ENCODE assay signal across 20 cellular contexts in genomic region chr22:40789131-40789530, GRCh38. TPM values are rescaled to one million over a fixed set of nuclear protein-coding genes. Genes with fewer than 3 reads are reported as not detected.
A peak's percentile ranks its signal among the peaks of the same experiment; 100 is the strongest.
DNase-seq lines count a peak whose midpoint lies in the region; ATAC-seq and TF ChIP-seq lines count a peak whose summit lies in the region.
"Had no signal": no experiment of that assay in that cellular context is flagged by ENCODE, and none has a peak within 500 bp of the region (broad histone marks: within the 10 kb centered on the region; RNA-seq: fewer than 3 reads in every experiment).

No MANE protein-coding gene starts in this region.

- no peak overlapping the region for H3K27ac ChIP-seq in trophoblast cell (ENCODE audit: low read depth, low read length)
- H3K27ac ChIP-seq: BLaER1 had no signal

- no peak for ATAC-seq in stimulated activated naive CD8-positive, alpha-beta T cell treated with anti-CD3 and anti-CD28 coated beads, Interleukin-15, amount 100 ng/mL, for 72 hours
- ATAC-seq in WTC11, result no peak

- no peak overlapping the region for H3K4me3 Mint-ChIP-seq in stimulated activated naive CD8-positive, alpha-beta T cell treated with anti-CD3 and anti-CD28 coated beads, Interleukin-15, Interleukin-2, amounts not matched to agents 100 ng/mL and 50 ng/mL, for 24 hours
- H3K4me3 Mint-ChIP-seq in stimulated activated naive CD8-positive, alpha-beta T cell treated with anti-CD3 and anti-CD28 coated beads, Interleukin-15, amount 100 ng/mL, for 72 hours, result no peak overlapping the region
- no peak overlapping the region for H3K4me3 Mint-ChIP-seq in WTC11
- no peak overlapping the region for H3K4me3 Mint-ChIP-seq in mesothelial cell of epicardium
- H3K4me3 Mint-ChIP-seq: CD14-positive monocyte; CD4-positive, alpha-beta memory T cell; CD4-positive, CD25-positive, alpha-beta regulatory T cell; CD8-positive, alpha-beta memory T cell had no signal

- H3K36me3 ChIP-seq in trophoblast cell (ENCODE audit: control insufficient read depth in 1 of 2, insufficient read depth in 2 of 2, low read length in 2 of 2), result peaks cover 16 to 26% of the 10 kb centered on the region in 2 experiments

- H3K27me3 ChIP-seq in trophoblast cell (ENCODE audit: insufficient read depth, low read length), result no peaks in the 10 kb centered on the region
- H3K27me3 ChIP-seq: BE2C, BLaER1 had no signal

- no peak overlapping the region for H3K4ac ChIP-seq in trophoblast cell (ENCODE audit: low read depth, low read length)

- no peak overlapping the region for H2BK12ac ChIP-seq in trophoblast cell (ENCODE audit: low read length)

- no peak for DNase-seq in stimulated activated naive CD8-positive, alpha-beta T cell treated with anti-CD3 and anti-CD28 coated beads, Interleukin-15, amount 100 ng/mL, for 72 hours
- DNase-seq in WTC11 (ENCODE audit: low spot score) (no peak), mesothelial cell of epicardium (ENCODE audit: low spot score in 2 of 2, unreplicated experiment in 2 of 2) (no peak), trophoblast cell (no peak), NCI-H510A treated with DMSO at 0.1 percent for 48 hours (lab: John Stamatoyannopoulos, UW) (no peak), iPS-NIHi7 (ENCODE audit: extremely low spot score) (no peak), NCI-H82 (lab: John Stamatoyannopoulos, UW) (no peak)
- DNase-seq: 8988T; ACHN; BE2C; C1 segment of cervical spinal cord; CD4-positive, alpha-beta memory T cell; CD4-positive, CD25-positive, alpha-beta regulatory T cell; CD8-positive, alpha-beta memory T cell; COR-L47; DMS79 treated with DMSO at 0.1 percent for 48 hours; GF-D8 had no signal

- peak overlapping the region; percentile 3 for H3K18ac ChIP-seq in trophoblast cell (ENCODE audit: low read length)

- H3K23ac ChIP-seq in trophoblast cell (ENCODE audit: low read length), result no peak overlapping the region

- H2BK5ac ChIP-seq in trophoblast cell (ENCODE audit: low read depth, low read length, poor library complexity), result no peak overlapping the region

- H3K9me3 Mint-ChIP-seq in stimulated activated naive CD8-positive, alpha-beta T cell treated with anti-CD3 and anti-CD28 coated beads, Interleukin-15, Interleukin-2, amounts not matched to agents 100 ng/mL and 50 ng/mL, for 24 hours, result no peaks in the 10 kb centered on the region
- no peaks in the 10 kb centered on the region for H3K9me3 Mint-ChIP-seq in stimulated activated naive CD8-positive, alpha-beta T cell treated with anti-CD3 and anti-CD28 coated beads, Interleukin-15, amount 100 ng/mL, for 72 hours
- H3K9me3 Mint-ChIP-seq in WTC11, result no peaks in the 10 kb centered on the region
- H3K9me3 Mint-ChIP-seq in mesothelial cell of epicardium, result peaks cover 6% of the 10 kb centered on the region
- H3K9me3 Mint-ChIP-seq: CD4-positive, CD25-positive, alpha-beta regulatory T cell; CD8-positive, alpha-beta memory T cell had no signal

- H3K9ac ChIP-seq in trophoblast cell (ENCODE audit: low read length), result no peak overlapping the region
- H3K9ac ChIP-seq: BLaER1 had no signal

- H3K79me1 ChIP-seq in trophoblast cell (ENCODE audit: low read length), result no peaks in the 10 kb centered on the region

- H3K4me2 ChIP-seq in trophoblast cell (ENCODE audit: low read length), result no peak overlapping the region
- H3K4me2 ChIP-seq: BLaER1 had no signal

- no peak overlapping the region for H3K4me3 ChIP-seq in trophoblast cell (ENCODE audit: low read depth, low read length)
- H3K4me3 ChIP-seq: BLaER1 had no signal

- peak overlapping the region; percentile 21 for H3K27ac Mint-ChIP-seq in stimulated activated naive CD8-positive, alpha-beta T cell treated with anti-CD3 and anti-CD28 coated beads, Interleukin-15, Interleukin-2, amounts not matched to agents 100 ng/mL and 50 ng/mL, for 24 hours
- no peak overlapping the region for H3K27ac Mint-ChIP-seq in stimulated activated naive CD8-positive, alpha-beta T cell treated with anti-CD3 and anti-CD28 coated beads, Interleukin-15, amount 100 ng/mL, for 72 hours
- peak overlapping the region; percentile 29; the same call in 1 of the 2 replicates for H3K27ac Mint-ChIP-seq in WTC11
- peak overlapping the region; percentile 34 for H3K27ac Mint-ChIP-seq in mesothelial cell of epicardium
- H3K27ac Mint-ChIP-seq: CD14-positive monocyte; CD4-positive, CD25-positive, alpha-beta regulatory T cell; CD8-positive, alpha-beta memory T cell had no signal

- no peak overlapping the region for H2BK120ac ChIP-seq in trophoblast cell (ENCODE audit: insufficient read depth, low read length, poor library complexity)

- H3K36me3 Mint-ChIP-seq in stimulated activated naive CD8-positive, alpha-beta T cell treated with anti-CD3 and anti-CD28 coated beads, Interleukin-15, Interleukin-2, amounts not matched to agents 100 ng/mL and 50 ng/mL, for 24 hours (ENCODE audit: low read depth), result peaks cover 64% of the 10 kb centered on the region
- H3K36me3 Mint-ChIP-seq in WTC11 (peaks cover 31% of the 10 kb centered on the region), mesothelial cell of epicardium (peaks cover 43% of the 10 kb centered on the region)

- no peaks in the 10 kb centered on the region for H3K9me3 ChIP-seq in trophoblast cell (ENCODE audit: insufficient read depth, low read depth, low read length)
- H3K9me3 ChIP-seq: BE2C, BLaER1 had no signal

- no peak for TF ChIP-seq CTCF in WTC11 (IDR thresholded peaks at IDR 0.05)
- no peak for TF ChIP-seq CTCF in mesothelial cell of epicardium (IDR thresholded peaks at IDR 0.05; ENCODE audit: unreplicated experiment)

- H3K4me1 Mint-ChIP-seq in stimulated activated naive CD8-positive, alpha-beta T cell treated with anti-CD3 and anti-CD28 coated beads, Interleukin-15, Interleukin-2, amounts not matched to agents 100 ng/mL and 50 ng/mL, for 24 hours (ENCODE audit: low read depth), result peaks cover 18% of the 10 kb centered on the region
- H3K4me1 Mint-ChIP-seq in stimulated activated naive CD8-positive, alpha-beta T cell treated with anti-CD3 and anti-CD28 coated beads, Interleukin-15, amount 100 ng/mL, for 72 hours, result peaks cover 17% of the 10 kb centered on the region
- peaks cover 11% of the 10 kb centered on the region for H3K4me1 Mint-ChIP-seq in WTC11
- H3K4me1 Mint-ChIP-seq in mesothelial cell of epicardium, result peaks cover 10% of the 10 kb centered on the region
- H3K4me1 Mint-ChIP-seq: CD14-positive monocyte; CD8-positive, alpha-beta memory T cell had no signal

- H4K91ac ChIP-seq in trophoblast cell (ENCODE audit: low read depth, low read length), result no peak overlapping the region

- H3K79me2 ChIP-seq in trophoblast cell (ENCODE audit: control insufficient read depth, insufficient read depth, low read length, poor library complexity), result no peaks in the 10 kb centered on the region

- H4K8ac ChIP-seq in trophoblast cell (ENCODE audit: low read depth, low read length), result no peak overlapping the region

- peaks cover 5% of the 10 kb centered on the region in 2 experiments for H3K4me1 ChIP-seq in trophoblast cell (ENCODE audit: control insufficient read depth in 1 of 2, insufficient read depth in 2 of 2, low read length in 2 of 2)
- H3K4me1 ChIP-seq: BE2C, BLaER1 had no signal

- H2AK5ac ChIP-seq in trophoblast cell (ENCODE audit: low read length), result no peak overlapping the region

- CTCF ChIA-PET in WTC11 (lab: Charles Lee), result no interaction called here

- WGBS in trophoblast cell (ENCODE audit: extremely low coverage, insufficient coverage, insufficient read length), result no CpG with 5 or more reads among the region's 22 CpGs

- H4K12ac ChIP-seq in trophoblast cell (ENCODE audit: low read depth, low read length), result peak overlapping the region; percentile 11

- POLR2A ChIA-PET in WTC11 (lab: Charles Lee), result no interaction called here

- H3K27me3 Mint-ChIP-seq in stimulated activated naive CD8-positive, alpha-beta T cell treated with anti-CD3 and anti-CD28 coated beads, Interleukin-15, Interleukin-2, amounts not matched to agents 100 ng/mL and 50 ng/mL, for 24 hours, result no peaks in the 10 kb centered on the region
- H3K27me3 Mint-ChIP-seq in stimulated activated naive CD8-positive, alpha-beta T cell treated with anti-CD3 and anti-CD28 coated beads, Interleukin-15, amount 100 ng/mL, for 72 hours, result no peaks in the 10 kb centered on the region
- H3K27me3 Mint-ChIP-seq in WTC11 (ENCODE audit: low read depth), result no peaks in the 10 kb centered on the region
- H3K27me3 Mint-ChIP-seq in mesothelial cell of epicardium (ENCODE audit: low read depth), result no peaks in the 10 kb centered on the region
- H3K27me3 Mint-ChIP-seq: CD4-positive, alpha-beta memory T cell; CD4-positive, CD25-positive, alpha-beta regulatory T cell; CD8-positive, alpha-beta memory T cell had no signal

- H2AFZ ChIP-seq in trophoblast cell (ENCODE audit: insufficient read depth, low read length, poor library complexity), result no peak overlapping the region

- H3K14ac ChIP-seq in trophoblast cell (ENCODE audit: low read length), result no peak overlapping the region

TF ChIP-seq in WTC11, 78 proteins besides CTCF, POLR2A, EP300 and RAD21 (continues in another document):
- TF ChIP-seq IRF2 (CRISPR knock-in tag; IDR thresholded peaks at IDR 0.05; ENCODE audit: borderline replicate concordance, low read depth) (no peak), FOXP4 (CRISPR knock-in tag; IDR thresholded peaks at IDR 0.05) (no peak), ZNF423 (CRISPR knock-in tag; IDR thresholded peaks at IDR 0.05) (no peak), NR3C1 (CRISPR knock-in tag; conservative IDR thresholded peaks at IDR 0.05; ENCODE audit: low read depth) (no peak), CDX4 (CRISPR knock-in tag; IDR thresholded peaks at IDR 0.05; ENCODE audit: borderline replicate concordance) (no peak)

RNA-seq across cellular contexts. Expression of gene SLC25A17, which starts 30.0 kb away (rescaled TPM):
- total RNA-seq in WTC11 (2021) (22.0 to 29.6 TPM (median 25.2 TPM) in 3 replicates), mesothelial cell of epicardium (30.1 to 31.1 TPM (median 30.6 TPM) in 3 replicates)
- polyA plus RNA-seq in trophoblast cell (2013), result 33.8 and 37.0 TPM in 2 replicates

Comparison
In these comparisons a context has a peak if more than half of its experiments do, and no peak if none do; other contexts are left out.
1. H3K27ac Mint-ChIP-seq: peak in stimulated activated naive CD8-positive, alpha-beta T cell treated with anti-CD3 and anti-CD28 coated beads, Interleukin-15, Interleukin-2, amounts not matched to agents 100 ng/mL and 50 ng/mL, for 24 hours (single experiment), WTC11 (single experiment) and mesothelial cell of epicardium (single experiment); none in stimulated activated naive CD8-positive, alpha-beta T cell treated with anti-CD3 and anti-CD28 coated beads, Interleukin-15, amount 100 ng/mL, for 72 hours (0 of 2).